Comparison of ENCODE assay signal across 1 cellular context in genomic region chr11:61082161-61082870, GRCh38.
TF ChIP-seq lines count a peak whose summit lies in the region.

No MANE protein-coding gene starts in this region.

TF ChIP-seq in IMR-90, 13 proteins besides CTCF, POLR2A, EP300 and RAD21 (continued from another document):
- TF ChIP-seq ELK1 (IDR thresholded peaks at IDR 0.05; ENCODE audit: borderline replicate concordance, low read depth, low read length), result no peak
